In the genomic region with DNA sequence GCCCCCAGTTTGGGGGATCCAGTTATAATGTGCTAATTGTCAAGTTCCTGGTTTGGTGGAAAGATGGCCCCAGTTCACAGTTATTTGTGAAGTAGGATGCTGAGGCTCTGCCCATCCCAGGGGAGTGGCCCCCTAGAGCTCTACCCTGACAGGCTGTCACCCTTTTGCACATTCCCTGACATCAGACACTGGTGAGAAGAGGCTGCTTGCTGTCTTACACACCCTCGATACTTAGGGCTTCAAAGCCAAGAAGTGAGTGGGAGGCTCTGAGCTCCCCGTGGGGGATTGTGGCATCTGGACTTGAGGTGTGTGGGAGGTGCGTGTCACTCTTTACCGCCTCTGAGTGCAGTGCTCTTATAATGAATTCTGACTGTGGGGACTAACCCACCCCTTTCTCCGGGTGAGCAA, we compare ENCODE assay signal across 1 cellular context.
A peak's percentile ranks its signal among the peaks of the same experiment; 100 is the strongest.
TF ChIP-seq lines count a peak whose summit lies in the region.

No MANE protein-coding gene starts in this region.

TF ChIP-seq in GM12878, 131 proteins besides CTCF, POLR2A, EP300 and RAD21 (continued from another document):
- TF ChIP-seq, protein P1, sequence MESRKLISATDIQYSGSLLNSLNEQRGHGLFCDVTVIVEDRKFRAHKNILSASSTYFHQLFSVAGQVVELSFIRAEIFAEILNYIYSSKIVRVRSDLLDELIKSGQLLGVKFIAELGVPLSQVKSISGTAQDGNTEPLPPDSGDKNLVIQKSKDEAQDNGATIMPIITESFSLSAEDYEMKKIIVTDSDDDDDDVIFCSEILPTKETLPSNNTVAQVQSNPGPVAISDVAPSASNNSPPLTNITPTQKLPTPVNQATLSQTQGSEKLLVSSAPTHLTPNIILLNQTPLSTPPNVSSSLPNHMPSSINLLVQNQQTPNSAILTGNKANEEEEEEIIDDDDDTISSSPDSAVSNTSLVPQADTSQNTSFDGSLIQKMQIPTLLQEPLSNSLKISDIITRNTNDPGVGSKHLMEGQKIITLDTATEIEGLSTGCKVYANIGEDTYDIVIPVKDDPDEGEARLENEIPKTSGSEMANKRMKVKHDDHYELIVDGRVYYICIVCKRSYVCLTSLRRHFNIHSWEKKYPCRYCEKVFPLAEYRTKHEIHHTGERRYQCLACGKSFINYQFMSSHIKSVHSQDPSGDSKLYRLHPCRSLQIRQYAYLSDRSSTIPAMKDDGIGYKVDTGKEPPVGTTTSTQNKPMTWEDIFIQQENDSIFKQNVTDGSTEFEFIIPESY (IDR thresholded peaks at IDR 0.05): no peak
- TF ChIP-seq SMAD1 (IDR thresholded peaks at IDR 0.05; ENCODE audit: low read depth, partially characterized antibody) (peak; percentile 85), CBX3 (IDR thresholded peaks at IDR 0.05; ENCODE audit: borderline replicate concordance, low read depth) (no peak), MYB (IDR thresholded peaks at IDR 0.05; ENCODE audit: borderline replicate concordance, low read depth, low read length) (peak; percentile 77; the same call in 1 of the 2 replicates), DPF2 (IDR thresholded peaks at IDR 0.05) (peak; percentile 97), NBN (IDR thresholded peaks at IDR 0.05) (peak; percentile 81; the same call in 1 of the 2 replicates), RB1 (IDR thresholded peaks at IDR 0.05; ENCODE audit: borderline replicate concordance) (peak; percentile 90; the same call in 1 of the 2 replicates), ATF7 (IDR thresholded peaks at IDR 0.05; ENCODE audit: low read depth) (peak; percentile 95), CHD1 (IDR thresholded peaks at IDR 0.05; ENCODE audit: low read depth, low read length) (0 out of 2 replicates have a peak, but pooled peaks have one; percentile 15), ZNF622 (IDR thresholded peaks at IDR 0.05) (no peak), NR2C2 (IDR thresholded peaks at IDR 0.05; ENCODE audit: borderline replicate concordance, control insufficient read depth, insufficient read length, low read depth) (no peak), TBL1XR1 (IDR thresholded peaks at IDR 0.05; ENCODE audit: low read depth, low read length) (peak; percentile 55; the same call in 1 of the 2 replicates), MXI1 (IDR thresholded peaks at IDR 0.05; ENCODE audit: low read depth, low read length) (peak; percentile 35; the same call in 1 of the 2 replicates), FOXM1 (IDR thresholded peaks at IDR 0.05; ENCODE audit: low read depth, low read length) (peak; percentile 85; the same call in 1 of the 2 replicates), MTA2 (IDR thresholded peaks at IDR 0.05; ENCODE audit: low read depth) (peak; percentile 94), SREBF2 (IDR thresholded peaks at IDR 0.05; ENCODE audit: low read length) (no peak), TCF12 (IDR thresholded peaks at IDR 0.05; ENCODE audit: low read depth, low read length) (peak; percentile 84), CREM (IDR thresholded peaks at IDR 0.05; ENCODE audit: low read depth) (peak; percentile 83; the same call in 1 of the 2 replicates), MEF2A (IDR thresholded peaks at IDR 0.05; ENCODE audit: insufficient read depth, low read depth, low read length) (peak; percentile 41; the same call in 1 of the 2 replicates), EGR1 (IDR thresholded peaks at IDR 0.05; ENCODE audit: borderline replicate concordance in 1 of 2, low read depth in 2 of 2, low read length in 2 of 2) (peak in 1 of 2 experiments; percentile 94; a peak in 2 of 3 replicates), SMC3 (IDR thresholded peaks at IDR 0.05; ENCODE audit: borderline replicate concordance, low read length) (peak; percentile 31; the same call in 1 of the 2 replicates), IKZF1 (conservative IDR thresholded peaks at IDR 0.05) (peak; percentile 92), SMARCA5 (IDR thresholded peaks at IDR 0.05) (peak; percentile 57; the same call in 1 of the 2 replicates), BMI1 (IDR thresholded peaks at IDR 0.05; ENCODE audit: borderline replicate concordance) (peak; percentile 26; the same call in 1 of the 2 replicates), ZNF207 (IDR thresholded peaks at IDR 0.05; ENCODE audit: borderline replicate concordance) (no peak; the same call in 1 of the 2 replicates), PML (IDR thresholded peaks at IDR 0.05; ENCODE audit: low read length) (peak; percentile 89), MYC (IDR thresholded peaks at IDR 0.05; ENCODE audit: insufficient read depth, insufficient read length, insufficient replicate concordance, low read length, severe bottlenecking) (no peak), EZH2 (IDR thresholded peaks at IDR 0.05; ENCODE audit: borderline replicate concordance, control insufficient read depth, low read depth, low read length) (no peak)
- TF ChIP-seq, protein P2, sequence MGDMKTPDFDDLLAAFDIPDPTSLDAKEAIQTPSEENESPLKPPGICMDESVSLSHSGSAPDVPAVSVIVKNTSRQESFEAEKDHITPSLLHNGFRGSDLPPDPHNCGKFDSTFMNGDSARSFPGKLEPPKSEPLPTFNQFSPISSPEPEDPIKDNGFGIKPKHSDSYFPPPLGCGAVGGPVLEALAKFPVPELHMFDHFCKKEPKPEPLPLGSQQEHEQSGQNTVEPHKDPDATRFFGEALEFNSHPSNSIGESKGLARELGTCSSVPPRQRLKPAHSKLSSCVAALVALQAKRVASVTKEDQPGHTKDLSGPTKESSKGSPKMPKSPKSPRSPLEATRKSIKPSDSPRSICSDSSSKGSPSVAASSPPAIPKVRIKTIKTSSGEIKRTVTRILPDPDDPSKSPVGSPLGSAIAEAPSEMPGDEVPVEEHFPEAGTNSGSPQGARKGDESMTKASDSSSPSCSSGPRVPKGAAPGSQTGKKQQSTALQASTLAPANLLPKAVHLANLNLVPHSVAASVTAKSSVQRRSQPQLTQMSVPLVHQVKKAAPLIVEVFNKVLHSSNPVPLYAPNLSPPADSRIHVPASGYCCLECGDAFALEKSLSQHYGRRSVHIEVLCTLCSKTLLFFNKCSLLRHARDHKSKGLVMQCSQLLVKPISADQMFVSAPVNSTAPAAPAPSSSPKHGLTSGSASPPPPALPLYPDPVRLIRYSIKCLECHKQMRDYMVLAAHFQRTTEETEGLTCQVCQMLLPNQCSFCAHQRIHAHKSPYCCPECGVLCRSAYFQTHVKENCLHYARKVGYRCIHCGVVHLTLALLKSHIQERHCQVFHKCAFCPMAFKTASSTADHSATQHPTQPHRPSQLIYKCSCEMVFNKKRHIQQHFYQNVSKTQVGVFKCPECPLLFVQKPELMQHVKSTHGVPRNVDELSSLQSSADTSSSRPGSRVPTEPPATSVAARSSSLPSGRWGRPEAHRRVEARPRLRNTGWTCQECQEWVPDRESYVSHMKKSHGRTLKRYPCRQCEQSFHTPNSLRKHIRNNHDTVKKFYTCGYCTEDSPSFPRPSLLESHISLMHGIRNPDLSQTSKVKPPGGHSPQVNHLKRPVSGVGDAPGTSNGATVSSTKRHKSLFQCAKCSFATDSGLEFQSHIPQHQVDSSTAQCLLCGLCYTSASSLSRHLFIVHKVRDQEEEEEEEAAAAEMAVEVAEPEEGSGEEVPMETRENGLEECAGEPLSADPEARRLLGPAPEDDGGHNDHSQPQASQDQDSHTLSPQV (IDR thresholded peaks at IDR 0.05): no peak; the same call in 1 of the 2 replicates
- TF ChIP-seq, protein P3, sequence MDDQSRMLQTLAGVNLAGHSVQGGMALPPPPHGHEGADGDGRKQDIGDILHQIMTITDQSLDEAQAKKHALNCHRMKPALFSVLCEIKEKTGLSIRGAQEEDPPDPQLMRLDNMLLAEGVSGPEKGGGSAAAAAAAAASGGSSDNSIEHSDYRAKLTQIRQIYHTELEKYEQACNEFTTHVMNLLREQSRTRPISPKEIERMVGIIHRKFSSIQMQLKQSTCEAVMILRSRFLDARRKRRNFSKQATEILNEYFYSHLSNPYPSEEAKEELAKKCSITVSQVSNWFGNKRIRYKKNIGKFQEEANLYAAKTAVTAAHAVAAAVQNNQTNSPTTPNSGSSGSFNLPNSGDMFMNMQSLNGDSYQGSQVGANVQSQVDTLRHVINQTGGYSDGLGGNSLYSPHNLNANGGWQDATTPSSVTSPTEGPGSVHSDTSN (IDR thresholded peaks at IDR 0.05; ENCODE audit: insufficient replicate concordance, low read depth, low read length): peak; percentile 56
- TF ChIP-seq, protein P4, sequence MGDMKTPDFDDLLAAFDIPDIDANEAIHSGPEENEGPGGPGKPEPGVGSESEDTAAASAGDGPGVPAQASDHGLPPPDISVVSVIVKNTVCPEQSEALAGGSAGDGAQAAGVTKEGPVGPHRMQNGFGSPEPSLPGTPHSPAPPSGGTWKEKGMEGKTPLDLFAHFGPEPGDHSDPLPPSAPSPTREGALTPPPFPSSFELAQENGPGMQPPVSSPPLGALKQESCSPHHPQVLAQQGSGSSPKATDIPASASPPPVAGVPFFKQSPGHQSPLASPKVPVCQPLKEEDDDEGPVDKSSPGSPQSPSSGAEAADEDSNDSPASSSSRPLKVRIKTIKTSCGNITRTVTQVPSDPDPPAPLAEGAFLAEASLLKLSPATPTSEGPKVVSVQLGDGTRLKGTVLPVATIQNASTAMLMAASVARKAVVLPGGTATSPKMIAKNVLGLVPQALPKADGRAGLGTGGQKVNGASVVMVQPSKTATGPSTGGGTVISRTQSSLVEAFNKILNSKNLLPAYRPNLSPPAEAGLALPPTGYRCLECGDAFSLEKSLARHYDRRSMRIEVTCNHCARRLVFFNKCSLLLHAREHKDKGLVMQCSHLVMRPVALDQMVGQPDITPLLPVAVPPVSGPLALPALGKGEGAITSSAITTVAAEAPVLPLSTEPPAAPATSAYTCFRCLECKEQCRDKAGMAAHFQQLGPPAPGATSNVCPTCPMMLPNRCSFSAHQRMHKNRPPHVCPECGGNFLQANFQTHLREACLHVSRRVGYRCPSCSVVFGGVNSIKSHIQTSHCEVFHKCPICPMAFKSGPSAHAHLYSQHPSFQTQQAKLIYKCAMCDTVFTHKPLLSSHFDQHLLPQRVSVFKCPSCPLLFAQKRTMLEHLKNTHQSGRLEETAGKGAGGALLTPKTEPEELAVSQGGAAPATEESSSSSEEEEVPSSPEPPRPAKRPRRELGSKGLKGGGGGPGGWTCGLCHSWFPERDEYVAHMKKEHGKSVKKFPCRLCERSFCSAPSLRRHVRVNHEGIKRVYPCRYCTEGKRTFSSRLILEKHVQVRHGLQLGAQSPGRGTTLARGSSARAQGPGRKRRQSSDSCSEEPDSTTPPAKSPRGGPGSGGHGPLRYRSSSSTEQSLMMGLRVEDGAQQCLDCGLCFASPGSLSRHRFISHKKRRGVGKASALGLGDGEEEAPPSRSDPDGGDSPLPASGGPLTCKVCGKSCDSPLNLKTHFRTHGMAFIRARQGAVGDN (IDR thresholded peaks at IDR 0.05): peak; percentile 88; the same call in 1 of the 2 replicates
- TF ChIP-seq, protein P5, sequence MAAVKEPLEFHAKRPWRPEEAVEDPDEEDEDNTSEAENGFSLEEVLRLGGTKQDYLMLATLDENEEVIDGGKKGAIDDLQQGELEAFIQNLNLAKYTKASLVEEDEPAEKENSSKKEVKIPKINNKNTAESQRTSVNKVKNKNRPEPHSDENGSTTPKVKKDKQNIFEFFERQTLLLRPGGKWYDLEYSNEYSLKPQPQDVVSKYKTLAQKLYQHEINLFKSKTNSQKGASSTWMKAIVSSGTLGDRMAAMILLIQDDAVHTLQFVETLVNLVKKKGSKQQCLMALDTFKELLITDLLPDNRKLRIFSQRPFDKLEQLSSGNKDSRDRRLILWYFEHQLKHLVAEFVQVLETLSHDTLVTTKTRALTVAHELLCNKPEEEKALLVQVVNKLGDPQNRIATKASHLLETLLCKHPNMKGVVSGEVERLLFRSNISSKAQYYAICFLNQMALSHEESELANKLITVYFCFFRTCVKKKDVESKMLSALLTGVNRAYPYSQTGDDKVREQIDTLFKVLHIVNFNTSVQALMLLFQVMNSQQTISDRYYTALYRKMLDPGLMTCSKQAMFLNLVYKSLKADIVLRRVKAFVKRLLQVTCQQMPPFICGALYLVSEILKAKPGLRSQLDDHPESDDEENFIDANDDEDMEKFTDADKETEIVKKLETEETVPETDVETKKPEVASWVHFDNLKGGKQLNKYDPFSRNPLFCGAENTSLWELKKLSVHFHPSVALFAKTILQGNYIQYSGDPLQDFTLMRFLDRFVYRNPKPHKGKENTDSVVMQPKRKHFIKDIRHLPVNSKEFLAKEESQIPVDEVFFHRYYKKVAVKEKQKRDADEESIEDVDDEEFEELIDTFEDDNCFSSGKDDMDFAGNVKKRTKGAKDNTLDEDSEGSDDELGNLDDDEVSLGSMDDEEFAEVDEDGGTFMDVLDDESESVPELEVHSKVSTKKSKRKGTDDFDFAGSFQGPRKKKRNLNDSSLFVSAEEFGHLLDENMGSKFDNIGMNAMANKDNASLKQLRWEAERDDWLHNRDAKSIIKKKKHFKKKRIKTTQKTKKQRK (IDR thresholded peaks at IDR 0.05; ENCODE audit: low read depth, low read length): no peak
- TF ChIP-seq, protein P6, sequence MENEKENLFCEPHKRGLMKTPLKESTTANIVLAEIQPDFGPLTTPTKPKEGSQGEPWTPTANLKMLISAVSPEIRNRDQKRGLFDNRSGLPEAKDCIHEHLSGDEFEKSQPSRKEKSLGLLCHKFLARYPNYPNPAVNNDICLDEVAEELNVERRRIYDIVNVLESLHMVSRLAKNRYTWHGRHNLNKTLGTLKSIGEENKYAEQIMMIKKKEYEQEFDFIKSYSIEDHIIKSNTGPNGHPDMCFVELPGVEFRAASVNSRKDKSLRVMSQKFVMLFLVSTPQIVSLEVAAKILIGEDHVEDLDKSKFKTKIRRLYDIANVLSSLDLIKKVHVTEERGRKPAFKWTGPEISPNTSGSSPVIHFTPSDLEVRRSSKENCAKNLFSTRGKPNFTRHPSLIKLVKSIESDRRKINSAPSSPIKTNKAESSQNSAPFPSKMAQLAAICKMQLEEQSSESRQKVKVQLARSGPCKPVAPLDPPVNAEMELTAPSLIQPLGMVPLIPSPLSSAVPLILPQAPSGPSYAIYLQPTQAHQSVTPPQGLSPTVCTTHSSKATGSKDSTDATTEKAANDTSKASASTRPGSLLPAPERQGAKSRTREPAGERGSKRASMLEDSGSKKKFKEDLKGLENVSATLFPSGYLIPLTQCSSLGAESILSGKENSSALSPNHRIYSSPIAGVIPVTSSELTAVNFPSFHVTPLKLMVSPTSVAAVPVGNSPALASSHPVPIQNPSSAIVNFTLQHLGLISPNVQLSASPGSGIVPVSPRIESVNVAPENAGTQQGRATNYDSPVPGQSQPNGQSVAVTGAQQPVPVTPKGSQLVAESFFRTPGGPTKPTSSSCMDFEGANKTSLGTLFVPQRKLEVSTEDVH (IDR thresholded peaks at IDR 0.05; ENCODE audit: low read depth, partially characterized antibody): no peak
